Comparison of ENCODE assay signal across 9 cellular contexts in the genomic region with DNA sequence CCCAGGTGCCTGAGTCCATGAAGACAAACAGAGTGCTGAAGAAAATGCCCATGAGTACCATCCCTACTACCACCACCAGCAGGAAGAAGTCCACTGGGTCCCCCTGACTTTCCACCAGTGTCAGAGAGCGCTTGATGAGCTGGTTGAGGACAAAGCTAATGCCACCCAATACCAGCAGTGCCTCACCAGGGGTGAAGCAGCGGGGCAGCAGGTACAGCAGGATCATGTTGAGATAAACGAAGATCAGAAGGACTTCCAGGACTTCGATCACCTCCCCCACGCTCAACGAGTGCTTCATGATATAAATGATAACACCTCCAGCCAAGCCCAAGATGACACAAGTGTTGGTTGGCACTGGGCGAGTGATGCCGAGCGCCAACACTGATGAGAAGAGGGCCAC. TPM values are rescaled to one million over a fixed set of nuclear protein-coding genes. Genes with fewer than 3 reads are reported as not detected.
A peak's percentile ranks its signal among the peaks of the same experiment; 100 is the strongest.
DNase-seq lines count a peak whose midpoint lies in the region; ATAC-seq, FAIRE-seq and TF ChIP-seq lines count a peak whose summit lies in the region.
"Had no signal": no experiment of that assay in that cellular context is flagged by ENCODE, and none has a peak within 500 bp of the region (broad histone marks: within the 10 kb centered on the region; RNA-seq: fewer than 3 reads in every experiment).

No MANE protein-coding gene starts in this region.

- H3K27me3 Mint-ChIP-seq in CD8-positive, alpha-beta T cell (ENCODE audit: low read depth): no peaks in the 10 kb centered on the region

- dilution Hi-C loops in endothelial cell of umbilical vein (cut with MboI; ENCODE audit: extremely low pct_ligation_motif_present, low sequenced_read_pairs): no loop called here

- no peaks in the 10 kb centered on the region for H3K9me3 Mint-ChIP-seq in CD8-positive, alpha-beta T cell

- H3K4me1 ChIP-seq in CD8-positive, alpha-beta T cell (ENCODE audit: insufficient read depth, low read length): peaks cover 20% of the 10 kb centered on the region
- H3K4me1 ChIP-seq in PC-3 (ENCODE audit: insufficient read depth, low read length) (peaks cover 10% of the 10 kb centered on the region; the same call in 1 of the 2 replicates), endothelial cell of umbilical vein (ENCODE audit: control insufficient read depth, extremely low read depth, insufficient read depth, low read length) (peaks cover 8% of the 10 kb centered on the region), osteoblast (ENCODE audit: insufficient read depth, low read length) (peaks cover 8% of the 10 kb centered on the region)

- H3K9me3 ChIP-seq in CD8-positive, alpha-beta T cell (ENCODE audit: low read length): no peaks in the 10 kb centered on the region
- H3K9me3 ChIP-seq in PC-3 (ENCODE audit: low read length) (no peaks in the 10 kb centered on the region), endothelial cell of umbilical vein (replicated peaks; ENCODE audit: control insufficient read depth, insufficient read depth, low read length) (no peaks in the 10 kb centered on the region), osteoblast (ENCODE audit: low read depth, low read length) (no peaks in the 10 kb centered on the region)

- H3F3A ChIP-seq in PC-3 (ENCODE audit: low read length, unreplicated experiment): no peaks in the 10 kb centered on the region

- intact Hi-C loops in CD8-positive, alpha-beta T cell (cut with DNase I, micrococcal nuclease): loop anchor here (2.0 to 5.0 kb wide), 6 partner anchors 81 to 669 kb away; partner anchors contain the start of genes DOLPP1 (in 1 of the 2), GOLGA2 (in 1 of the 2), ODF2 (in 1 of the 2) and SH3GLB2 (in 1 of the 2)
- intact Hi-C loops in PC-3 (cut with micrococcal nuclease) (no loop called here), endothelial cell of umbilical vein (cut with micrococcal nuclease) (loop anchor here (5.0 kb wide), 3 partner anchors 64 to 214 kb away; partner anchors contain the start of genes KYAT1, LRRC8A and SH3GLB2)

- H4K20me1 ChIP-seq in PC-3 (ENCODE audit: low read length) (no peaks in the 10 kb centered on the region), endothelial cell of umbilical vein (replicated peaks; ENCODE audit: control insufficient read depth, extremely low read depth, insufficient read depth, low read length) (no peaks in the 10 kb centered on the region), osteoblast (ENCODE audit: insufficient read depth, low read length) (peaks cover 3% of the 10 kb centered on the region)

- POLR2A ChIA-PET in CD8-positive, alpha-beta T cell (lab: Charles Lee): no interaction called here
- POLR2A ChIA-PET in PC-3 (lab: Charles Lee; ENCODE audit: unreplicated experiment): no interaction called here
- POLR2A ChIA-PET in endothelial cell of umbilical vein (lab: Charles Lee): no interaction called here

- H3K9me2 ChIP-seq in PC-3 (replicated peaks; ENCODE audit: low read length): no peaks in the 10 kb centered on the region

- no peak for DNase-seq in CD8-positive, alpha-beta T cell
- DNase-seq in PC-3 (no peak), endothelial cell of umbilical vein (ENCODE audit: low read depth, low spot score) (no peak), osteoblast (ENCODE audit: insufficient read length, low spot score, missing footprints) (no peak), iPS-NIHi11 (ENCODE audit: low spot score) (no peak), NCI-H187 treated with DMSO at 0.1 percent for 48 hours (lab: John Stamatoyannopoulos, UW) (no peak), OCI-M2 (lab: John Stamatoyannopoulos, UW; ENCODE audit: unreplicated experiment) (no peak)
- DNase-seq: NCI-H524 treated with DMSO at 0.1 percent for 48 hours had no signal

- no peaks in the 10 kb centered on the region for H3K36me3 ChIP-seq in CD8-positive, alpha-beta T cell (ENCODE audit: insufficient read depth, low read length)
- H3K36me3 ChIP-seq in PC-3 (ENCODE audit: low read depth, low read length): no peaks in the 10 kb centered on the region
- H3K36me3 ChIP-seq in endothelial cell of umbilical vein (ENCODE audit: control insufficient read depth in 2 of 2, extremely low read depth in 1 of 2, insufficient read depth in 2 of 2, low read length in 2 of 2): peaks cover 0 to 5% of the 10 kb centered on the region in 2 experiments
- H3K36me3 ChIP-seq in osteoblast (ENCODE audit: insufficient read depth, low read length): peaks cover 15% of the 10 kb centered on the region

- BruUV-seq in PC-3 (replicated peaks; lab: Mats Ljungman, UMichigan): no TSS peak
- no TSS peak for BruUV-seq in endothelial cell of umbilical vein (replicated peaks; lab: Mats Ljungman, UMichigan)

- TF ChIP-seq POLR2A in endothelial cell of umbilical vein (IDR thresholded peaks at IDR 0.05; ENCODE audit: low read depth, low read length): no peak

- peaks cover 30% of the 10 kb centered on the region for H3K4me1 Mint-ChIP-seq in CD8-positive, alpha-beta T cell (ENCODE audit: low read depth)

- peaks cover 30% of the 10 kb centered on the region for H3K36me3 Mint-ChIP-seq in CD8-positive, alpha-beta T cell

- H3K9ac ChIP-seq in PC-3 (ENCODE audit: low read length) (peak overlapping the region; percentile 93; the same call in 1 of the 2 replicates), endothelial cell of umbilical vein (replicated peaks; ENCODE audit: extremely low read depth, insufficient read depth, low read length) (no peak overlapping the region)

- ATAC-seq in CD8-positive, alpha-beta T cell: no peak
- ATAC-seq in PC-3 (no peak), GM21381 (IDR thresholded peaks at IDR 0.05; ENCODE audit: unreplicated experiment) (no peak)

- H3K9me1 ChIP-seq in endothelial cell of umbilical vein (replicated peaks; ENCODE audit: control insufficient read depth, extremely low read depth, insufficient read depth, low read length): no peaks in the 10 kb centered on the region

- H3K4me3 Mint-ChIP-seq in CD8-positive, alpha-beta T cell: peak overlapping the region; percentile 99

- peak overlapping the region; percentile 97 for H3K27ac Mint-ChIP-seq in CD8-positive, alpha-beta T cell

- CTCF ChIA-PET in CD8-positive, alpha-beta T cell (lab: Charles Lee): no interaction called here
- CTCF ChIA-PET in PC-3 (lab: Charles Lee): interaction anchor here (0.5 kb wide), 1 partner anchor 15 kb away, joined by 3 read pairs; no protein-coding TSS in a partner anchor
- CTCF ChIA-PET in endothelial cell of umbilical vein (lab: Charles Lee): no interaction called here

- no peak overlapping the region for H2AFZ ChIP-seq in PC-3 (ENCODE audit: low read length)
- H2AFZ ChIP-seq in endothelial cell of umbilical vein (ENCODE audit: low read depth, low read length): no peak overlapping the region
- peak overlapping the region; percentile 96 for H2AFZ ChIP-seq in osteoblast (ENCODE audit: low read length)

- FAIRE-seq in endothelial cell of umbilical vein (lab: Jason Lieb, UNC): peak; percentile 42

- H3K27ac ChIP-seq in CD8-positive, alpha-beta T cell (ENCODE audit: low read depth, low read length): peak overlapping the region; percentile 85
- H3K27ac ChIP-seq in PC-3 (ENCODE audit: low read length): no peak overlapping the region
- no peak overlapping the region for H3K27ac ChIP-seq in endothelial cell of umbilical vein (ENCODE audit: insufficient read depth, low read depth, low read length)
- H3K27ac ChIP-seq in osteoblast (ENCODE audit: low read depth, low read length): peak overlapping the region; percentile 96

- no peak for TF ChIP-seq CTCF in CD8-positive, alpha-beta T cell (IDR thresholded peaks at IDR 0.05)
- no peak for TF ChIP-seq CTCF in PC-3 (conservative IDR thresholded peaks at IDR 0.05; ENCODE audit: low read depth, low read length)
- TF ChIP-seq CTCF in endothelial cell of umbilical vein (IDR thresholded peaks at IDR 0.05; ENCODE audit: extremely low read depth in 1 of 2, insufficient read depth in 1 of 2, low read depth in 1 of 2, low read length in 2 of 2): no peak
- TF ChIP-seq CTCF in osteoblast (IDR thresholded peaks at IDR 0.05; ENCODE audit: extremely low read depth, low read depth, low read length): no peak

- no peaks in the 10 kb centered on the region for H3K27me3 ChIP-seq in CD8-positive, alpha-beta T cell (ENCODE audit: insufficient read depth, low read length)
- H3K27me3 ChIP-seq in PC-3 (ENCODE audit: low read length) (no peaks in the 10 kb centered on the region), endothelial cell of umbilical vein (ENCODE audit: control insufficient read depth in 2 of 2, insufficient read depth in 2 of 2, low read length in 2 of 2) (no peaks in the 10 kb centered on the region), osteoblast (ENCODE audit: insufficient read depth, low read length) (no peaks in the 10 kb centered on the region)

- H3K4me2 ChIP-seq in PC-3 (ENCODE audit: low read length) (peak overlapping the region; percentile 85), endothelial cell of umbilical vein (ENCODE audit: insufficient read depth, low read length) (peak overlapping the region; percentile 55), osteoblast (ENCODE audit: insufficient read depth, low read length) (peak overlapping the region; percentile 83)

- H3K79me2 ChIP-seq in PC-3 (ENCODE audit: low read length): peaks cover 25% of the 10 kb centered on the region
- H3K79me2 ChIP-seq in endothelial cell of umbilical vein (ENCODE audit: control insufficient read depth, insufficient read depth, low read length): peaks cover 17% of the 10 kb centered on the region
- H3K79me2 ChIP-seq in osteoblast (ENCODE audit: insufficient read depth, low read length): peaks cover 21% of the 10 kb centered on the region

- H3K4me3 ChIP-seq in CD8-positive, alpha-beta T cell (ENCODE audit: low read depth, low read length): peak overlapping the region; percentile 93
- H3K4me3 ChIP-seq in PC-3 (ENCODE audit: low read length): peak overlapping the region; percentile 83
- H3K4me3 ChIP-seq in endothelial cell of umbilical vein (replicated peaks in 1 of 3; ENCODE audit: insufficient read depth in 1 of 3, low read depth in 1 of 3, low read length in 3 of 3): peak overlapping the region in 2 of 3 experiments; percentile 78 to 89
- H3K4me3 ChIP-seq in osteoblast (ENCODE audit: insufficient read depth, low read length): peak overlapping the region; percentile 93

RNA-seq across cellular contexts. Expression of gene DOLK, which starts 0.9 kb away (rescaled TPM):
- total RNA-seq in CD8-positive, alpha-beta T cell: 10 to 100 TPM; 10.4 to 10.7 TPM
- 17.9 and 23.7 TPM in 2 replicates for total RNA-seq in PC-3 (2014; rRNA removed)
- 18.8 and 22.3 TPM in 2 replicates for total RNA-seq in endothelial cell of umbilical vein
- 59.8 and 71.6 TPM in 2 replicates for polyA plus RNA-seq in endothelial cell of umbilical vein
- polyA plus RNA-seq in endothelial cell of umbilical vein (2011; cell fraction: cytosol; rRNA removed): 26.2 and 27.5 TPM in 2 replicates
- 13.3 and 13.6 TPM in 2 replicates for polyA plus RNA-seq in endothelial cell of umbilical vein (2011; cell fraction: nucleus; rRNA removed)
- polyA plus RNA-seq in endothelial cell of umbilical vein (2012): 22.6 and 24.8 TPM in 2 replicates
- 68.3 and 77.7 TPM in 2 replicates for polyA minus RNA-seq in endothelial cell of umbilical vein
- polyA minus RNA-seq in endothelial cell of umbilical vein (2011; cell fraction: cytosol; rRNA and poly(A)+ RNA removed): 17.3 TPM
- polyA minus RNA-seq in endothelial cell of umbilical vein (2011; cell fraction: nucleus; rRNA and poly(A)+ RNA removed): 15.5 and 18.1 TPM in 2 replicates
- 28.6 and 29.5 TPM in 2 replicates for total RNA-seq in osteoblast

RNA-seq across cellular contexts. Expression of gene NUP188, which starts 1.0 kb away (rescaled TPM):
- total RNA-seq in CD8-positive, alpha-beta T cell: 10 to 100 TPM; 48.7 to 49.0 TPM
- 48.0 and 52.0 TPM in 2 replicates for total RNA-seq in PC-3 (2014; rRNA removed)
- 62.1 and 66.2 TPM in 2 replicates for total RNA-seq in endothelial cell of umbilical vein
- polyA plus RNA-seq in endothelial cell of umbilical vein: 62.7 TPM in 2 replicates
- polyA plus RNA-seq in endothelial cell of umbilical vein (2011; cell fraction: cytosol; rRNA removed): 46.2 and 57.1 TPM in 2 replicates
- 105 and 115 TPM in 2 replicates for polyA plus RNA-seq in endothelial cell of umbilical vein (2011; cell fraction: nucleus; rRNA removed)
- polyA plus RNA-seq in endothelial cell of umbilical vein (2012): 43.7 and 48.4 TPM in 2 replicates
- polyA minus RNA-seq in endothelial cell of umbilical vein: 198 and 201 TPM in 2 replicates
- 180 TPM for polyA minus RNA-seq in endothelial cell of umbilical vein (2011; cell fraction: cytosol; rRNA and poly(A)+ RNA removed)
- 102 and 120 TPM in 2 replicates for polyA minus RNA-seq in endothelial cell of umbilical vein (2011; cell fraction: nucleus; rRNA and poly(A)+ RNA removed)
- total RNA-seq in osteoblast: 28.9 and 30.0 TPM in 2 replicates

RNA-seq across cellular contexts. Expression of gene PHYHD1, which starts 25.8 kb away (rescaled TPM):
- 1 to 10 TPM; 1.0 to 2.5 TPM for total RNA-seq in CD8-positive, alpha-beta T cell
- 1.6 TPM in 1 of 2 replicates, not detected in the other for total RNA-seq in PC-3 (2014; rRNA removed)
- 0.30 and 1.8 TPM in 2 replicates for total RNA-seq in endothelial cell of umbilical vein
- polyA plus RNA-seq in endothelial cell of umbilical vein: 1.1 and 1.8 TPM in 2 replicates
- 0.77 and 1.2 TPM in 2 replicates for polyA plus RNA-seq in endothelial cell of umbilical vein (2011; cell fraction: cytosol; rRNA removed)
- 2.7 and 3.0 TPM in 2 replicates for polyA plus RNA-seq in endothelial cell of umbilical vein (2011; cell fraction: nucleus; rRNA removed)
- not detected in 2 replicates for polyA plus RNA-seq in endothelial cell of umbilical vein (2012)
- 0.28 and 1.3 TPM in 2 replicates for polyA minus RNA-seq in endothelial cell of umbilical vein
- polyA minus RNA-seq in endothelial cell of umbilical vein (2011; cell fraction: cytosol; rRNA and poly(A)+ RNA removed): not detected
- polyA minus RNA-seq in endothelial cell of umbilical vein (2011; cell fraction: nucleus; rRNA and poly(A)+ RNA removed): 1.6 and 1.7 TPM in 2 replicates
- total RNA-seq in osteoblast: 7.6 and 8.0 TPM in 2 replicates

Comparison
In these comparisons a context has a peak if more than half of its experiments do, and no peak if none do; other contexts are left out.
1. H3K27ac ChIP-seq: peak in CD8-positive, alpha-beta T cell (single experiment) and osteoblast (single experiment); none in PC-3 (single experiment) and endothelial cell of umbilical vein (single experiment).
2. Peak in every context shown above with its lines, with median percentiles within 50 percentile points of each other: H3K4me3 ChIP-seq and H3K4me2 ChIP-seq.